In the genomic region with DNA sequence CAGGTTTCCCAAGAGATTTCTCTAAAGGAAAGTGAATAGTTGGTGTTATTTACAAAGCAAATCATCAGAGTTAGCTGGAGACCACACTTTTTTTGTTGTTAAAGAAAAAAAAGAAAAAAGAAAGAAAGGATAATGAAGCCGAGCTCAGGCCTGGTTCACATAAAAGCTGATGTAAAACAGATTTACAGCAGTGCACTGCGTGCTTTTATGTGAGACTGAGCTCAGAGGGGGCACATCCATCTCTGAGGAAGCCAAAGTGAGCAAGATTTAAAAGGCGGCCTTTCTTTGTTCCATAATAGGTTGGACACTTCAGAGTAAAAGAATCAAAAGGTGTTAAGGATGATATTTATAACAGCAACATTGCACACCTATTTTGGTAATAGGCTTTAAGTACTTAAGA, we compare ENCODE assay signal across 18 cellular contexts.
A peak's percentile ranks its signal among the peaks of the same experiment; 100 is the strongest.
DNase-seq lines count a peak whose midpoint lies in the region; TF ChIP-seq lines count a peak whose summit lies in the region.
"Had no signal": no experiment of that assay in that cellular context is flagged by ENCODE, and none has a peak within 500 bp of the region (broad histone marks: within the 10 kb centered on the region; RNA-seq: fewer than 3 reads in every experiment).

No MANE protein-coding gene starts in this region.

- in situ Hi-C loops in GM13977 (cut with MboI; ENCODE audit: low pct_unique_long_range_greater_than_20kb, low sequenced_read_pairs, unreplicated experiment), result no loop called here

- H3F3A ChIP-seq in neural cell (ENCODE audit: insufficient read depth, low read length, poor library complexity, severe bottlenecking), result no peaks in the 10 kb centered on the region

- TF ChIP-seq RAD21 in neural cell (conservative IDR thresholded peaks at IDR 0.05), result no peak

- no peaks in the 10 kb centered on the region for H3K27me3 ChIP-seq in neural cell (ENCODE audit: insufficient read depth, low read depth, low read length)
- H3K27me3 ChIP-seq: BLaER1 treated with 17β-estradiol and CSF1 and Interleukin-3, amounts not matched to agents 10 nM and 100 nM had no signal

- TF ChIP-seq CTCF in neural cell (IDR thresholded peaks at IDR 0.05; ENCODE audit: poor library complexity, severe bottlenecking) (no peak), GM13977 (IDR thresholded peaks at IDR 0.05; ENCODE audit: extremely low read depth, insufficient read depth, missing control alignments) (no peak)

- peak; percentile 46 for TF ChIP-seq EP300 in neural cell (conservative IDR thresholded peaks at IDR 0.05; ENCODE audit: poor library complexity, severe bottlenecking)

- H3K27ac ChIP-seq in neural cell (ENCODE audit: low read length), result peak overlapping the region; percentile 1
- H3K27ac ChIP-seq: 22Rv1; A549; BLaER1 treated with 17β-estradiol and CSF1 and Interleukin-3, amounts not matched to agents 10 nM and 100 nM; C4-2B had no signal

- H3K36me3 ChIP-seq in neural cell (ENCODE audit: insufficient read depth, low read length), result no peaks in the 10 kb centered on the region
- H3K36me3 ChIP-seq: BLaER1 treated with 17β-estradiol and CSF1 and Interleukin-3, amounts not matched to agents 10 nM and 100 nM had no signal

- no peaks in the 10 kb centered on the region for H3K79me2 ChIP-seq in neural cell (replicated peaks; ENCODE audit: insufficient read depth, low read length)

- no peak overlapping the region for H2AFZ ChIP-seq in neural cell (ENCODE audit: low read depth, low read length)

- no peaks in the 10 kb centered on the region for H4K20me1 ChIP-seq in neural cell (ENCODE audit: insufficient read depth)
- H4K20me1 ChIP-seq: BLaER1 treated with 17β-estradiol and CSF1 and Interleukin-3, amounts not matched to agents 10 nM and 100 nM had no signal

- no peak overlapping the region for H3K4me2 ChIP-seq in neural cell (ENCODE audit: low read length)
- H3K4me2 ChIP-seq: A549; BLaER1 treated with 17β-estradiol and CSF1 and Interleukin-3, amounts not matched to agents 10 nM and 100 nM had no signal

- H3K4me3 ChIP-seq in neural cell (ENCODE audit: low read length), result no peak overlapping the region
- H3K4me3 ChIP-seq: A549; BLaER1 treated with 17β-estradiol and CSF1 and Interleukin-3, amounts not matched to agents 10 nM and 100 nM had no signal

- peak; percentile 3 for DNase-seq in NCI-H2227 (lab: John Stamatoyannopoulos, UW; ENCODE audit: unreplicated experiment)
- no peak for DNase-seq in NCI-H2227 treated with DMSO at 0.1 percent for 48 hours (lab: John Stamatoyannopoulos, UW)
- DNase-seq in left kidney (ENCODE audit: low read depth, low spot score), result peak; percentile 51
- DNase-seq in GM13977 (ENCODE audit: low spot score), result no peak
- no peak for DNase-seq in activated T-cell treated with anti-CD3 and anti-CD28 coated beads, Interleukin-2, amount 50 U/mL, for 1 hour
- DNase-seq in GOT3 (lab: John Stamatoyannopoulos, UW), result no peak
- DNase-seq: AML-193; Caco-2; Calu3; CD4-positive, alpha-beta T cell; CD8-positive, alpha-beta T cell; DMS79 treated with DMSO at 0.1 percent for 48 hours; GF-D8 had no signal

- H3K9ac ChIP-seq in neural cell (ENCODE audit: low read length), result no peak overlapping the region
- H3K9ac ChIP-seq: BLaER1 treated with 17β-estradiol and CSF1 and Interleukin-3, amounts not matched to agents 10 nM and 100 nM had no signal

- no peaks in the 10 kb centered on the region for H3K9me3 ChIP-seq in neural cell (ENCODE audit: low read length)
- H3K9me3 ChIP-seq: A549; BLaER1 treated with 17β-estradiol and CSF1 and Interleukin-3, amounts not matched to agents 10 nM and 100 nM; Caco-2 had no signal

- no peaks in the 10 kb centered on the region for H3K9me2 ChIP-seq in neural cell (ENCODE audit: insufficient read depth, low read length)

TF ChIP-seq in neural cell, 6 proteins besides CTCF, POLR2A, EP300 and RAD21:
- TF ChIP-seq POLR2AphosphoS5 (IDR thresholded peaks at IDR 0.05) (no peak), TAF1 (IDR thresholded peaks at IDR 0.05; ENCODE audit: low read depth) (no peak), EZH2 (IDR thresholded peaks at IDR 0.05; ENCODE audit: borderline replicate concordance, insufficient read depth, low read length, poor library complexity, severe bottlenecking) (no peak), MXI1 (conservative IDR thresholded peaks at IDR 0.05; ENCODE audit: poor library complexity, severe bottlenecking) (no peak), SMC3 (conservative IDR thresholded peaks at IDR 0.05; ENCODE audit: poor library complexity) (no peak)
- TF ChIP-seq, protein P1, sequence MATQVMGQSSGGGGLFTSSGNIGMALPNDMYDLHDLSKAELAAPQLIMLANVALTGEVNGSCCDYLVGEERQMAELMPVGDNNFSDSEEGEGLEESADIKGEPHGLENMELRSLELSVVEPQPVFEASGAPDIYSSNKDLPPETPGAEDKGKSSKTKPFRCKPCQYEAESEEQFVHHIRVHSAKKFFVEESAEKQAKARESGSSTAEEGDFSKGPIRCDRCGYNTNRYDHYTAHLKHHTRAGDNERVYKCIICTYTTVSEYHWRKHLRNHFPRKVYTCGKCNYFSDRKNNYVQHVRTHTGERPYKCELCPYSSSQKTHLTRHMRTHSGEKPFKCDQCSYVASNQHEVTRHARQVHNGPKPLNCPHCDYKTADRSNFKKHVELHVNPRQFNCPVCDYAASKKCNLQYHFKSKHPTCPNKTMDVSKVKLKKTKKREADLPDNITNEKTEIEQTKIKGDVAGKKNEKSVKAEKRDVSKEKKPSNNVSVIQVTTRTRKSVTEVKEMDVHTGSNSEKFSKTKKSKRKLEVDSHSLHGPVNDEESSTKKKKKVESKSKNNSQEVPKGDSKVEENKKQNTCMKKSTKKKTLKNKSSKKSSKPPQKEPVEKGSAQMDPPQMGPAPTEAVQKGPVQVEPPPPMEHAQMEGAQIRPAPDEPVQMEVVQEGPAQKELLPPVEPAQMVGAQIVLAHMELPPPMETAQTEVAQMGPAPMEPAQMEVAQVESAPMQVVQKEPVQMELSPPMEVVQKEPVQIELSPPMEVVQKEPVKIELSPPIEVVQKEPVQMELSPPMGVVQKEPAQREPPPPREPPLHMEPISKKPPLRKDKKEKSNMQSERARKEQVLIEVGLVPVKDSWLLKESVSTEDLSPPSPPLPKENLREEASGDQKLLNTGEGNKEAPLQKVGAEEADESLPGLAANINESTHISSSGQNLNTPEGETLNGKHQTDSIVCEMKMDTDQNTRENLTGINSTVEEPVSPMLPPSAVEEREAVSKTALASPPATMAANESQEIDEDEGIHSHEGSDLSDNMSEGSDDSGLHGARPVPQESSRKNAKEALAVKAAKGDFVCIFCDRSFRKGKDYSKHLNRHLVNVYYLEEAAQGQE (IDR thresholded peaks at IDR 0.05; ENCODE audit: borderline replicate concordance), result no peak

Comparison
In these comparisons a context has a peak if more than half of its experiments do, and no peak if none do; other contexts are left out.
1. DNase-seq: peak in NCI-H2227 (single experiment) and left kidney (single experiment); none in NCI-H2227 treated with DMSO at 0.1 percent for 48 hours (single experiment), GM13977 (single experiment), activated T-cell treated with anti-CD3 and anti-CD28 coated beads, Interleukin-2, amount 50 U/mL, for 1 hour (single experiment) and GOT3 (single experiment).